In genomic region chr18:31102020-31102684, GRCh38 we compare ENCODE assay signal across 8 cellular contexts. TPM values are rescaled to one million over a fixed set of nuclear protein-coding genes. Genes with fewer than 3 reads are reported as not detected.
DNase-seq lines count a peak whose midpoint lies in the region; ATAC-seq, FAIRE-seq and TF ChIP-seq lines count a peak whose summit lies in the region.

Gene DSC2 (minus strand): TSS chr18:31102421. CDS start chr18:31101971, 450 bp downstream.

- DNase-seq in GM12891 (ENCODE audit: insufficient read length, low spot score): peak; percentile 16
- peak in 1 of 2 experiments; percentile 5 for DNase-seq in SJSA1 (ENCODE audit: low read depth in 1 of 2, low spot score in 2 of 2)
- DNase-seq in left ventricle myocardium inferior: peak; percentile 26
- peak; percentile 44 for DNase-seq in prostate gland (ENCODE audit: low spot score)
- no peak for DNase-seq in GM19240 (ENCODE audit: insufficient read length, low spot score)
- DNase-seq in NCI-H1436 (lab: John Stamatoyannopoulos, UW): no peak
- DNase-seq in stimulated activated CD4-positive, alpha-beta T cell treated with anti-CD3 and anti-CD28 coated beads, Interleukin-4, amount 100 ng/mL, for 24 hours: no peak

- H3K36me3 ChIP-seq in SJSA1: no peaks in the 10 kb centered on the region
- no peaks in the 10 kb centered on the region for H3K36me3 ChIP-seq in left ventricle myocardium inferior
- no peaks in the 10 kb centered on the region for H3K36me3 ChIP-seq in prostate gland

- peaks cover 14% of the 10 kb centered on the region for H3K27me3 ChIP-seq in SJSA1 (replicated peaks)
- peaks cover 11% of the 10 kb centered on the region for H3K27me3 ChIP-seq in left ventricle myocardium inferior (ENCODE audit: low read depth)
- H3K27me3 ChIP-seq in prostate gland (replicated peaks; ENCODE audit: insufficient read depth): no peaks in the 10 kb centered on the region

- TF ChIP-seq CTCF in left ventricle myocardium inferior (IDR thresholded peaks at IDR 0.05; ENCODE audit: borderline replicate concordance) (no peak), prostate gland (IDR thresholded peaks at IDR 0.05) (no peak)

- H3K27ac ChIP-seq in SJSA1 (no peak within 1 kb of the TSS), left ventricle myocardium inferior (replicated peaks) (peak within 1 kb of the TSS; percentile 92), prostate gland (peak within 1 kb of the TSS; percentile 91 to 93)

- H3K9me3 ChIP-seq in SJSA1 (replicated peaks): no peaks in the 10 kb centered on the region
- H3K9me3 ChIP-seq in left ventricle myocardium inferior (replicated peaks): no peaks in the 10 kb centered on the region
- no peaks in the 10 kb centered on the region for H3K9me3 ChIP-seq in prostate gland

- H3K4me1 ChIP-seq in SJSA1 (replicated peaks) (no peaks in the 10 kb centered on the region), left ventricle myocardium inferior (peaks cover 30% of the 10 kb centered on the region), prostate gland (replicated peaks) (no peaks in the 10 kb centered on the region)

- intact Hi-C loops in left ventricle myocardium inferior (cut with micrococcal nuclease) (no loop called here), prostate gland (cut with DNase I) (loop anchor here (10.0 kb wide), 1 partner anchor 57 kb away; the partner anchor contains the start of gene DSC3)

- no peak for FAIRE-seq in GM12891 (lab: Jason Lieb, UNC)

- no peak for ATAC-seq in HG03442 (IDR thresholded peaks at IDR 0.05; ENCODE audit: unreplicated experiment)

- H3K4me3 ChIP-seq in SJSA1 (peak within 1 kb of the TSS; percentile 42), left ventricle myocardium inferior (peak within 1 kb of the TSS; percentile 80), prostate gland (peak within 1 kb of the TSS; percentile 50 to 74)

- WGBS in prostate gland: 1% methylated on average over 42 of the region's 44 CpGs

- TF ChIP-seq POLR2A in GM12891 (IDR thresholded peaks at IDR 0.05; ENCODE audit: low read depth, low read length): no peak
- no peak for TF ChIP-seq POLR2A in prostate gland (IDR thresholded peaks at IDR 0.05)

TF ChIP-seq in GM12891, 5 proteins besides CTCF, POLR2A, EP300 and RAD21:
- TF ChIP-seq POU2F2 (IDR thresholded peaks at IDR 0.05; ENCODE audit: low read depth, low read length) (no peak), POLR2AphosphoS5 (IDR thresholded peaks at IDR 0.05; ENCODE audit: low read depth, low read length) (no peak), SPI1 (IDR thresholded peaks at IDR 0.05; ENCODE audit: low read depth, low read length) (no peak), TAF1 (IDR thresholded peaks at IDR 0.05; ENCODE audit: low read depth, low read length) (no peak), PAX5 (IDR thresholded peaks at IDR 0.05; ENCODE audit: insufficient read depth, low read length, severe bottlenecking) (no peak)

RNA-seq across cellular contexts. Expression of gene DSC2, which starts in this region (rescaled TPM):
- 2.9 TPM for polyA plus RNA-seq in GM12891 (2012; ENCODE audit: low read depth, missing spikeins)
- total RNA-seq in SJSA1 (2014; rRNA removed; shearing (Covaris generic)): 1.3 and 1.6 TPM in 2 replicates
- total RNA-seq in left ventricle myocardium inferior: 24.5 TPM
- total RNA-seq in prostate gland: 10 to 100 TPM in 1 of 2 donors, 1 to 10 TPM in 1; 8.4 to 29.1 TPM

Comparison
In these comparisons a context has a peak if more than half of its experiments do, and no peak if none do; other contexts are left out.
1. DNase-seq: peak in GM12891 (single experiment), left ventricle myocardium inferior (single experiment) and prostate gland (single experiment); none in GM19240 (single experiment), NCI-H1436 (single experiment) and stimulated activated CD4-positive, alpha-beta T cell treated with anti-CD3 and anti-CD28 coated beads, Interleukin-4, amount 100 ng/mL, for 24 hours (single experiment).
2. Peak in every context shown above with its lines, with median percentiles within 50 percentile points of each other: H3K4me3 ChIP-seq.